In genomic region chr6:158559895-158560786, GRCh38 we compare ENCODE assay signal across 8 cellular contexts. TPM values are rescaled to one million over a fixed set of nuclear protein-coding genes. Genes with fewer than 3 reads are reported as not detected.
DNase-seq lines count a peak whose midpoint lies in the region; ATAC-seq and TF ChIP-seq lines count a peak whose summit lies in the region.

A gene with protein sequence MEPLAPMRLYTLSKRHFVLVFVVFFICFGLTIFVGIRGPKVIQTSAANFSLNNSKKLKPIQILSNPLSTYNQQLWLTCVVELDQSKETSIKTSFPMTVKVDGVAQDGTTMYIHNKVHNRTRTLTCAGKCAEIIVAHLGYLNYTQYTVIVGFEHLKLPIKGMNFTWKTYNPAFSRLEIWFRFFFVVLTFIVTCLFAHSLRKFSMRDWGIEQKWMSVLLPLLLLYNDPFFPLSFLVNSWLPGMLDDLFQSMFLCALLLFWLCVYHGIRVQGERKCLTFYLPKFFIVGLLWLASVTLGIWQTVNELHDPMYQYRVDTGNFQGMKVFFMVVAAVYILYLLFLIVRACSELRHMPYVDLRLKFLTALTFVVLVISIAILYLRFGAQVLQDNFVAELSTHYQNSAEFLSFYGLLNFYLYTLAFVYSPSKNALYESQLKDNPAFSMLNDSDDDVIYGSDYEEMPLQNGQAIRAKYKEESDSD (plus strand): TSS chr6:158560091. CDS start chr6:158560225, 134 bp downstream.

- peaks cover 3% of the 10 kb centered on the region for H3K36me3 Mint-ChIP-seq in activated B cell treated with CpG ODN at 0.5 μM for 24 hours (ENCODE audit: low read depth)

- TF ChIP-seq CTCF in activated B cell treated with CpG ODN at 0.5 μM for 24 hours (IDR thresholded peaks at IDR 0.05) (no peak), cardiac fibroblast (IDR thresholded peaks at IDR 0.05; ENCODE audit: low read depth, low read length) (no peak)

- POLR2A ChIA-PET in activated B cell treated with CpG ODN at 0.5 μM for 24 hours (lab: Charles Lee) = interaction anchor here (0.6 to 0.7 kb wide), 3 partner anchors 534 to 1181 kb away, joined by 3 read pairs; no protein-coding TSS in a partner anchor

- peaks cover 26% of the 10 kb centered on the region for H3K4me1 Mint-ChIP-seq in activated B cell treated with CpG ODN at 0.5 μM for 24 hours

- ATAC-seq in GM18511 (IDR thresholded peaks at IDR 0.05; ENCODE audit: unreplicated experiment) = peak; percentile 89
- ATAC-seq in HG03025 (IDR thresholded peaks at IDR 0.05; ENCODE audit: low FRiP score, unreplicated experiment) = peak; percentile 81
- ATAC-seq in activated B cell treated with CpG ODN at 0.5 μM for 24 hours (ENCODE audit: low read depth) = peak; percentile 89

- H3K9me3 Mint-ChIP-seq in activated B cell treated with CpG ODN at 0.5 μM for 24 hours = no peaks in the 10 kb centered on the region

- peak within 1 kb of the TSS; percentile 91 for H3K4me3 Mint-ChIP-seq in activated B cell treated with CpG ODN at 0.5 μM for 24 hours

- intact Hi-C loops in activated B cell treated with CpG ODN at 0.5 μM for 24 hours (cut with micrococcal nuclease) = loop anchor here (1.0 to 2.0 kb wide), 5 partner anchors 24 to 391 kb away; partner anchors contain the start of genes DYNLT1, GTF2H5 and SERAC1

- H3K4me3 ChIP-seq in cardiac fibroblast (replicated peaks in 1 of 2; ENCODE audit: low read depth in 2 of 2, low read length in 2 of 2) = peak within 1 kb of the TSS; percentile 84 to 91

- CTCF ChIA-PET in activated B cell treated with CpG ODN at 0.5 μM for 24 hours (lab: Charles Lee) = no interaction called here

- peak within 1 kb of the TSS; percentile 80 for H3K27ac Mint-ChIP-seq in activated B cell treated with CpG ODN at 0.5 μM for 24 hours

- DNase-seq in 8988T = peak; percentile 84
- DNase-seq in NCI-H2171 (lab: John Stamatoyannopoulos, UW) = peak; percentile 80
- peak; percentile 83 for DNase-seq in activated B cell treated with CpG ODN at 0.5 μM for 24 hours
- peak; percentile 80 to 87 for DNase-seq in cardiac fibroblast (ENCODE audit: low read depth in 2 of 2)
- peak; percentile 86 for DNase-seq in iris pigment epithelial cell (ENCODE audit: low read depth)
- DNase-seq in stimulated activated CD4-positive, alpha-beta T cell treated with anti-CD3 and anti-CD28 coated beads, Interleukin-12 subunit alpha, Interleukin-12 subunit beta, amount 100 ng/mL, for 4 hours = peak; percentile 85

- H3K27me3 Mint-ChIP-seq in activated B cell treated with CpG ODN at 0.5 μM for 24 hours = no peaks in the 10 kb centered on the region

RNA-seq across cellular contexts. Expression of the gene that starts here (rescaled TPM):
- total RNA-seq in activated B cell treated with CpG ODN at 0.5 μM for 24 hours = 7.1 and 8.8 TPM in 2 replicates

Comparison
In these comparisons a context has a peak if more than half of its experiments do, and no peak if none do; other contexts are left out.
1. Peak in every context shown above with its lines: DNase-seq, ATAC-seq and H3K4me3 ChIP-seq.